ENCODE assay signal across 1 cellular context in genomic region chr10:119383174-119383856, GRCh38.
TF ChIP-seq lines count a peak whose summit lies in the region.

No MANE protein-coding gene starts in this region.

TF ChIP-seq in IMR-90, 13 proteins besides CTCF, POLR2A, EP300 and RAD21 (continued from another document):
- TF ChIP-seq ELK1 (IDR thresholded peaks at IDR 0.05; ENCODE audit: borderline replicate concordance, low read depth, low read length) (no peak), MXI1 (IDR thresholded peaks at IDR 0.05; ENCODE audit: borderline replicate concordance, low read depth, low read length) (no peak), MAFK (IDR thresholded peaks at IDR 0.05; ENCODE audit: low read depth, low read length) (no peak), USF2 (IDR thresholded peaks at IDR 0.05; ENCODE audit: low read depth, low read length) (no peak)
